ENCODE assay signal across 7 cellular contexts in the genomic region with DNA sequence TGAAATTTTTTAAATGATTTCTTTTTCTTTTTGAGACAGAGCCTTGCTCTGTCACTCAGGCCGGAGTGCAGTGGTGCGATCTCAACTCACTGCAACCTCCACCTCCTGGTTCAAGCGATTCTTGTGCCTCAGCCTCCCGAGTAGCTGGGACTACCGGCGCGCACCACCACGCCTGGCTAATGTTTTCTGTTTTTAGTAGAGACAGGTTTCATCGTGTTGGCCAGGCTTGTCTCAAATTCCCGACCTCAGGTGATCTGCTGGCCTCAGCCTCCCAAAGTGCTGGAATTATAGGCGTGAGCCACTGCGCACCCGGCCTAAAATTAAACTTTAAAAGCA. TPM values are rescaled to one million over a fixed set of nuclear protein-coding genes. Genes with fewer than 3 reads are reported as not detected.
DNase-seq lines count a peak whose midpoint lies in the region; ATAC-seq and TF ChIP-seq lines count a peak whose summit lies in the region.
"Not testable (repeated sequence)": the region's sequence is repeated elsewhere in the genome, so short reads cannot be mapped to it uniquely, and the experiment has no call there.

No MANE protein-coding gene starts in this region.

- intact Hi-C loops in gastrocnemius medialis (cut with DNase I; ENCODE audit: low total_unique reads): not testable (repeated sequence)

- H3K27ac Mint-ChIP-seq in activated CD8-positive, alpha-beta memory T cell treated with anti-CD3 and anti-CD28 coated beads, Interleukin-2, amount 10 ng/mL, durations not matched to agents 7 days and 5 days: peak overlapping the region; percentile 80
- H3K27ac Mint-ChIP-seq in central memory CD8-positive, alpha-beta T cell (ENCODE audit: low read depth): peak overlapping the region; percentile 92

- not testable (repeated sequence) for H3K9me3 ChIP-seq in GM23248 (ENCODE audit: low read depth); OCI-LY3 (ENCODE audit: insufficient read depth, low read length); gastroesophageal sphincter; mesodermal cell (ENCODE audit: control insufficient read depth, low read length); gastrocnemius medialis

- H3K9me2 ChIP-seq in GM23248 (ENCODE audit: insufficient read depth): not testable (repeated sequence)

- not testable (repeated sequence) for H3F3A ChIP-seq in GM23248 (ENCODE audit: insufficient read depth)

- H2AFZ ChIP-seq in GM23248: peak overlapping the region; percentile 89
- H2AFZ ChIP-seq in OCI-LY3 (ENCODE audit: low read depth, low read length): not testable (repeated sequence)

- not testable (repeated sequence) for H3K27me3 Mint-ChIP-seq in activated CD8-positive, alpha-beta memory T cell treated with anti-CD3 and anti-CD28 coated beads, Interleukin-2, amount 10 ng/mL, durations not matched to agents 7 days and 5 days; central memory CD8-positive, alpha-beta T cell

- H3K4me1 ChIP-seq in GM23248 (ENCODE audit: insufficient read depth) (peaks cover 22% of the 10 kb centered on the region), OCI-LY3 (ENCODE audit: low read length) (peaks cover 13% of the 10 kb centered on the region), gastroesophageal sphincter (peaks cover 0 to 32% (median 11%) of the 10 kb centered on the region in 3 donors), gastrocnemius medialis (peaks cover 14 to 25% of the 10 kb centered on the region in 2 donors)
- H3K4me1 ChIP-seq in mesodermal cell (ENCODE audit: control insufficient read depth, insufficient read depth, low read length, poor library complexity, severe bottlenecking): not testable (repeated sequence)

- peaks cover 35% of the 10 kb centered on the region for H3K36me3 Mint-ChIP-seq in activated CD8-positive, alpha-beta memory T cell treated with anti-CD3 and anti-CD28 coated beads, Interleukin-2, amount 10 ng/mL, durations not matched to agents 7 days and 5 days
- H3K36me3 Mint-ChIP-seq in central memory CD8-positive, alpha-beta T cell (ENCODE audit: insufficient read depth): not testable (repeated sequence)

- H3K27me3 ChIP-seq in GM23248 (replicated peaks; ENCODE audit: insufficient read depth); OCI-LY3 (ENCODE audit: low read depth, low read length); gastroesophageal sphincter; gastrocnemius medialis: not testable (repeated sequence)

- 72 to 77% methylated on average over 13 of the region's 13 CpGs for WGBS in GM23248 (ENCODE audit: low coverage in 1 of 2, low lambda C conversion rate in 2 of 2, missing lambda C conversion rate in 2 of 2), 2 experiments
- WGBS in gastroesophageal sphincter (ENCODE audit: low coverage in 1 of 2), 2 donors: 78% methylated on average over 8 of the region's 13 CpGs; no CpG with 5 or more reads in 1 of the 2 donors
- WGBS in mesodermal cell (ENCODE audit: insufficient coverage in 2 of 2), 2 experiments: 84 to 92% methylated on average over 10 of the region's 13 CpGs

- H3K4me2 ChIP-seq in GM23248 (ENCODE audit: unreplicated experiment): peak overlapping the region; percentile 96
- H3K4me2 ChIP-seq in OCI-LY3 (ENCODE audit: low read length): peak overlapping the region; percentile 91

- not testable (repeated sequence) for H3K9me3 Mint-ChIP-seq in activated CD8-positive, alpha-beta memory T cell treated with anti-CD3 and anti-CD28 coated beads, Interleukin-2, amount 10 ng/mL, durations not matched to agents 7 days and 5 days (ENCODE audit: low read depth); central memory CD8-positive, alpha-beta T cell

- not testable (repeated sequence) for DNase-seq in GM23248; activated CD8-positive, alpha-beta memory T cell treated with anti-CD3 and anti-CD28 coated beads, Interleukin-2, amount 10 ng/mL, durations not matched to agents 7 days and 5 days; central memory CD8-positive, alpha-beta T cell (ENCODE audit: low spot score in 2 of 2); gastrocnemius medialis

- H3K9ac ChIP-seq in GM23248 (peak overlapping the region; percentile 91), OCI-LY3 (ENCODE audit: low read length) (peak overlapping the region; percentile 86; the same call in 1 of the 2 replicates)

- CTCF ChIA-PET in activated CD8-positive, alpha-beta memory T cell treated with anti-CD3 and anti-CD28 coated beads, Interleukin-2, amount 10 ng/mL, durations not matched to agents 7 days and 5 days (lab: Charles Lee): interaction anchor here (1.7 to 2.0 kb wide), 2 partner anchors 14 to 106 kb away, joined by 5 to 8 read pairs; no protein-coding TSS in a partner anchor

- H3K4me3 ChIP-seq in GM23248: peak overlapping the region; percentile 80
- peak overlapping the region; percentile 86 for H3K4me3 ChIP-seq in OCI-LY3 (ENCODE audit: low read length)
- peak overlapping the region; percentile 85 to 86 for H3K4me3 ChIP-seq in gastroesophageal sphincter
- H3K4me3 ChIP-seq in mesodermal cell (ENCODE audit: extremely low read depth, insufficient read depth, low read length, poor library complexity, severe bottlenecking): peak overlapping the region; percentile 82
- peak overlapping the region in 3 of 4 donors; percentile 70 to 99 (median 99) for H3K4me3 ChIP-seq in gastrocnemius medialis

- H3K79me2 ChIP-seq in GM23248 (ENCODE audit: insufficient read depth) (peaks cover 64% of the 10 kb centered on the region), OCI-LY3 (ENCODE audit: low read length) (peaks cover 62% of the 10 kb centered on the region)

- peaks cover 67% of the 10 kb centered on the region for H3K4me1 Mint-ChIP-seq in activated CD8-positive, alpha-beta memory T cell treated with anti-CD3 and anti-CD28 coated beads, Interleukin-2, amount 10 ng/mL, durations not matched to agents 7 days and 5 days
- peaks cover 69% of the 10 kb centered on the region for H3K4me1 Mint-ChIP-seq in central memory CD8-positive, alpha-beta T cell

- H3K27ac ChIP-seq in GM23248; OCI-LY3 (ENCODE audit: low read length); gastroesophageal sphincter; mesodermal cell (ENCODE audit: low read depth, low read length, severe bottlenecking); gastrocnemius medialis: not testable (repeated sequence)

- peak overlapping the region; percentile 88 for H3K4me3 Mint-ChIP-seq in activated CD8-positive, alpha-beta memory T cell treated with anti-CD3 and anti-CD28 coated beads, Interleukin-2, amount 10 ng/mL, durations not matched to agents 7 days and 5 days
- peak overlapping the region; percentile 97 for H3K4me3 Mint-ChIP-seq in central memory CD8-positive, alpha-beta T cell

- ATAC-seq in activated CD8-positive, alpha-beta memory T cell treated with anti-CD3 and anti-CD28 coated beads, Interleukin-2, amount 10 ng/mL, durations not matched to agents 7 days and 5 days; central memory CD8-positive, alpha-beta T cell (replicated peaks; ENCODE audit: extremely low read depth, poor library complexity, severe bottlenecking); gastroesophageal sphincter; gastrocnemius medialis: not testable (repeated sequence)

- TF ChIP-seq EP300 in gastroesophageal sphincter (IDR thresholded peaks at IDR 0.05): not testable (repeated sequence)

- H4K20me1 ChIP-seq in GM23248 (ENCODE audit: insufficient read depth); OCI-LY3 (ENCODE audit: insufficient read depth, low read length): not testable (repeated sequence)

- TF ChIP-seq CTCF in OCI-LY3 (IDR thresholded peaks at IDR 0.05; ENCODE audit: low read depth, low read length); gastroesophageal sphincter (IDR thresholded peaks at IDR 0.05); gastrocnemius medialis (IDR thresholded peaks at IDR 0.05 in 4 of 5, conservative IDR thresholded peaks at IDR 0.05 in 1 of 5): not testable (repeated sequence)

- in situ Hi-C loops in GM23248 (cut with MboI); gastrocnemius medialis (cut with MboI; ENCODE audit: low sequenced_read_pairs in 4 of 4): not testable (repeated sequence)

- not testable (repeated sequence) for TF ChIP-seq POLR2A in gastroesophageal sphincter (IDR thresholded peaks at IDR 0.05); gastrocnemius medialis (IDR thresholded peaks at IDR 0.05)

- H3K36me3 ChIP-seq in GM23248 (ENCODE audit: low read depth); OCI-LY3 (replicated peaks; ENCODE audit: low read depth, low read length); gastroesophageal sphincter; mesodermal cell (ENCODE audit: control insufficient read depth, insufficient read depth, low read length); gastrocnemius medialis: not testable (repeated sequence)

RNA-seq across cellular contexts. Expression of a gene that starts 1.4 kb away (rescaled TPM):
- total RNA-seq in GM23248 (2014; rRNA removed; shearing (Covaris generic)): 9.6 and 15.7 TPM in 2 replicates
- polyA plus RNA-seq in GM23248 (2016; fragmentation: Nextera tagmentation; extraction: Ambion mirVana): 13.8 and 14.5 TPM in 2 replicates
- 10 to 100 TPM; 26.5 to 32.6 TPM for total RNA-seq in activated CD8-positive, alpha-beta memory T cell treated with anti-CD3 and anti-CD28 coated beads, Interleukin-2, amount 10 ng/mL, durations not matched to agents 7 days and 5 days
- total RNA-seq in gastroesophageal sphincter: 10 to 100 TPM; 10.6 to 14.8 (median 13.0) TPM
- 17.1 TPM for polyA plus RNA-seq in mesodermal cell (2013, experiment 1 of 2)
- 16.9 TPM for polyA plus RNA-seq in mesodermal cell (2013, experiment 2 of 2)
- total RNA-seq in gastrocnemius medialis: 1 to 10 TPM; 2.0 to 3.3 (median 3.3) TPM
